Comparison of ENCODE assay signal across 1 cellular context in genomic region chr9:129719135-129719534, GRCh38.
TF ChIP-seq lines count a peak whose summit lies in the region.

No MANE protein-coding gene starts in this region.

TF ChIP-seq in WTC11, 78 proteins besides CTCF, POLR2A, EP300 and RAD21 (continued from another document and continues in another):
- TF ChIP-seq PRDM15 (CRISPR knock-in tag; IDR thresholded peaks at IDR 0.05) (peak; percentile 33; the same call in 1 of the 2 replicates), ZNF512 (CRISPR knock-in tag; IDR thresholded peaks at IDR 0.05; ENCODE audit: borderline replicate concordance) (no peak), TEAD1 (CRISPR knock-in tag; IDR thresholded peaks at IDR 0.05) (no peak), JAZF1 (CRISPR knock-in tag; IDR thresholded peaks at IDR 0.05) (no peak), FOXJ3 (CRISPR knock-in tag; IDR thresholded peaks at IDR 0.05; ENCODE audit: borderline replicate concordance) (no peak), ZNF281 (CRISPR knock-in tag; IDR thresholded peaks at IDR 0.05) (no peak), MYBL2 (CRISPR knock-in tag; IDR thresholded peaks at IDR 0.05) (no peak), ZSCAN18 (CRISPR knock-in tag; IDR thresholded peaks at IDR 0.05) (no peak), NR3C1 (CRISPR knock-in tag; conservative IDR thresholded peaks at IDR 0.05; ENCODE audit: low read depth) (no peak), USF2 (CRISPR knock-in tag; IDR thresholded peaks at IDR 0.05) (no peak), USF1 (CRISPR knock-in tag; IDR thresholded peaks at IDR 0.05) (no peak), HMGA2 (CRISPR knock-in tag; IDR thresholded peaks at IDR 0.05) (no peak), ATF6 (CRISPR knock-in tag; IDR thresholded peaks at IDR 0.05) (no peak), MLX (CRISPR knock-in tag; IDR thresholded peaks at IDR 0.05) (no peak), AFF4 (CRISPR knock-in tag; IDR thresholded peaks at IDR 0.05; ENCODE audit: borderline replicate concordance) (no peak), PRRX2 (CRISPR knock-in tag; IDR thresholded peaks at IDR 0.05) (no peak), CREM (CRISPR knock-in tag; IDR thresholded peaks at IDR 0.05) (no peak), ZBTB43 (CRISPR knock-in tag; IDR thresholded peaks at IDR 0.05) (0 out of 2 replicates have a peak, but pooled peaks have one; percentile 61), STAT6 (CRISPR knock-in tag; conservative IDR thresholded peaks at IDR 0.05; ENCODE audit: low read depth) (no peak), IRF2 (CRISPR knock-in tag; IDR thresholded peaks at IDR 0.05; ENCODE audit: borderline replicate concordance, low read depth) (no peak), RORB (CRISPR knock-in tag; IDR thresholded peaks at IDR 0.05) (no peak), SMAD3 (CRISPR knock-in tag; IDR thresholded peaks at IDR 0.05; ENCODE audit: borderline replicate concordance) (0 out of 2 replicates have a peak, but pooled peaks have one; percentile 45), SMAD4 (CRISPR knock-in tag; IDR thresholded peaks at IDR 0.05) (no peak), ZNF232 (CRISPR knock-in tag; IDR thresholded peaks at IDR 0.05) (no peak), HMGXB4 (CRISPR knock-in tag; IDR thresholded peaks at IDR 0.05) (peak; percentile 53; the same call in 1 of the 2 replicates), ZNF219 (CRISPR knock-in tag; IDR thresholded peaks at IDR 0.05; ENCODE audit: borderline replicate concordance) (no peak)
